In genomic region chr11:123166095-123166559, GRCh38 we compare ENCODE assay signal across 1 cellular context.
TF ChIP-seq lines count a peak whose summit lies in the region.

No MANE protein-coding gene starts in this region.

TF ChIP-seq in GM12878, 131 proteins besides CTCF, POLR2A, EP300 and RAD21 (continued from another document):
- TF ChIP-seq ZNF592 (IDR thresholded peaks at IDR 0.05), result no peak
- TF ChIP-seq SMAD5 (IDR thresholded peaks at IDR 0.05; ENCODE audit: low read depth), result no peak
- TF ChIP-seq BCLAF1 (IDR thresholded peaks at IDR 0.05), result no peak
- no peak for TF ChIP-seq RB1 (IDR thresholded peaks at IDR 0.05; ENCODE audit: borderline replicate concordance)
